In the genomic region with DNA sequence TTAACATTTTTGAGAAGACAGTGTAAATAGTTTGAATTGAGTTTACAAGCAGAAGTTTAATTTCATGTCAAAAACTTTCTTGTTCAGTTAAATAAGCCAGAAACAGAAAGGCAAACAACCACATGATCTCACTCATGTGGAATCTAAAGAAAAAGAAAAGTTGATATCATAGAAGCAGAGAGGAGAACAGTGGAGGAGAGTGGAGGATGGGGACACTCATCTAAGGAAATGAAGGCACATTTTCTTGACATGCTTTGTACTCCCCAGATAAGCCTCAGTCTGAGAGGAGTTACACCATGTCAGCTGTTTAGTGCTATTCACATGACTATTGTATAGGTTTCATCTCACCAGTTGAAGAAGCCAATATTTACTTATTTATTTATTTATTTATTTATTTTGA, we compare ENCODE assay signal across 32 cellular contexts. TPM values are rescaled to one million over a fixed set of nuclear protein-coding genes. Genes with fewer than 3 reads are reported as not detected.
DNase-seq lines count a peak whose midpoint lies in the region; ATAC-seq and TF ChIP-seq lines count a peak whose summit lies in the region.
"Had no signal": no experiment of that assay in that cellular context is flagged by ENCODE, and none has a peak within 500 bp of the region (broad histone marks: within the 10 kb centered on the region; RNA-seq: fewer than 3 reads in every experiment).

No MANE protein-coding gene starts in this region.

- in situ Hi-C loops in ACHN (cut with HindIII; ENCODE audit: low pct_ligation_motif_present, low pct_unique_long_range_greater_than_20kb, low sequenced_read_pairs) (no loop called here), astrocyte of the spinal cord (cut with HindIII; ENCODE audit: low sequenced_read_pairs) (no loop called here), HAP-1 (cut with MboI; ENCODE audit: low sequenced_read_pairs) (no loop called here)

- DNase-seq in ACHN (peak; percentile 21), M059J (ENCODE audit: low read depth) (peak; percentile 35), astrocyte of the spinal cord (ENCODE audit: low read depth, low spot score) (peak; percentile 35), fibroblast of villous mesenchyme (ENCODE audit: low read depth) (peak; percentile 32), NCI-H748 (lab: John Stamatoyannopoulos, UW; ENCODE audit: unreplicated experiment) (no peak), HCEC 1CT (no peak), HAP-1 (ENCODE audit: low spot score in 2 of 2) (no peak)
- DNase-seq: activated CD4-positive, alpha-beta T cell treated with anti-CD3 and anti-CD28 coated beads, Interleukin-2, amount 10 ng/mL, durations not matched to agents 7 days and 5 days; activated naive CD4-positive, alpha-beta T cell; activated T-cell treated with anti-CD3 and anti-CD28 coated beads, Interleukin-2, amount 50 U/mL, for 48 hours; adrenal gland; BE2C; DMS79 treated with DMSO at 0.1 percent for 48 hours; foreskin melanocyte; HFFc6; immature natural killer cell; Kasumi-1; left ventricle myocardium inferior; naive thymus-derived CD4-positive, alpha-beta T cell; NCI-H1694 treated with DMSO at 0.1 percent for 48 hours; NCI-H2171; NCI-H526; occipital lobe; stimulated activated CD4-positive, alpha-beta T cell treated with anti-CD3 and anti-CD28 coated beads, Interleukin-2, amount 100 ng/mL, for 24 hours; substantia nigra had no signal

- H3K4me3 ChIP-seq in astrocyte of the spinal cord (ENCODE audit: low read depth, low read length) (no peak overlapping the region), fibroblast of villous mesenchyme (ENCODE audit: low read depth, low read length) (no peak overlapping the region), HAP-1 (no peak overlapping the region)
- H3K4me3 ChIP-seq: A549, adrenal gland, hepatocyte, left ventricle myocardium inferior, SK-N-MC, smooth muscle cell, upper lobe of left lung had no signal

- H3K36me3 ChIP-seq in HAP-1 (replicated peaks) = peaks cover 10% of the 10 kb centered on the region
- H3K36me3 ChIP-seq: adrenal gland, BE2C, left ventricle myocardium inferior, upper lobe of left lung had no signal

- TF ChIP-seq CTCF in astrocyte of the spinal cord (IDR thresholded peaks at IDR 0.05; ENCODE audit: low read depth, low read length) (no peak), fibroblast of villous mesenchyme (IDR thresholded peaks at IDR 0.05; ENCODE audit: insufficient read depth, low read depth, low read length) (no peak)

- H3K27me3 ChIP-seq in HAP-1 (ENCODE audit: low read depth) = no peaks in the 10 kb centered on the region
- H3K27me3 ChIP-seq: adrenal gland, BE2C, hepatocyte, upper lobe of left lung had no signal

- no peaks in the 10 kb centered on the region for H3K4me1 ChIP-seq in HAP-1
- H3K4me1 ChIP-seq: A549 had no signal

- no peaks in the 10 kb centered on the region for H3K9me3 ChIP-seq in HAP-1
- H3K9me3 ChIP-seq: A549, adrenal gland, BE2C, left ventricle myocardium inferior, upper lobe of left lung had no signal

- no peak for ATAC-seq in HG03565 (IDR thresholded peaks at IDR 0.05; ENCODE audit: unreplicated experiment)
- ATAC-seq: A549; naive thymus-derived CD4-positive, alpha-beta T cell; stimulated activated effector memory CD8-positive, alpha-beta T cell treated with anti-CD3 and anti-CD28 coated beads, Interleukin-12 subunit alpha, Interleukin-12 subunit beta, amount 100 ng/mL, for 72 hours had no signal

RNA-seq across cellular contexts. Expression of a gene that starts 13.5 kb away (rescaled TPM):
- total RNA-seq in M059J (2014; rRNA removed; shearing (Covaris generic)) = 6.8 and 8.3 TPM in 2 replicates
- total RNA-seq in fibroblast of villous mesenchyme = 0.97 and 3.5 TPM in 2 replicates

Comparison
In these comparisons a context has a peak if more than half of its experiments do, and no peak if none do; other contexts are left out.
1. DNase-seq: peak in ACHN (single experiment), M059J (single experiment), astrocyte of the spinal cord (single experiment) and fibroblast of villous mesenchyme (single experiment); none in NCI-H748 (single experiment), HCEC 1CT (single experiment) and HAP-1 (0 of 2).